In genomic region chr12:98637068-98637467, GRCh38 we compare ENCODE assay signal across 1 cellular context.
A peak's percentile ranks its signal among the peaks of the same experiment; 100 is the strongest.
TF ChIP-seq lines count a peak whose summit lies in the region.

No MANE protein-coding gene starts in this region.

TF ChIP-seq in H1, 55 proteins besides CTCF, POLR2A, EP300 and RAD21:
- TF ChIP-seq MAFK (IDR thresholded peaks at IDR 0.05; ENCODE audit: low read depth, low read length) (peak; percentile 39; the same call in 1 of the 2 replicates), EGR1 (IDR thresholded peaks at IDR 0.05; ENCODE audit: borderline replicate concordance, low read depth, low read length) (no peak)
